13 cellular contexts compared by ENCODE assay signal in genomic region chr19:28489126-28489660, GRCh38.
"Had no signal": no experiment of that assay in that cellular context is flagged by ENCODE, and none has a peak within 500 bp of the region (broad histone marks: within the 10 kb centered on the region; RNA-seq: fewer than 3 reads in every experiment).

No MANE protein-coding gene starts in this region.

- DNase-seq: activated CD4-positive, alpha-beta T cell treated with anti-CD3 and anti-CD28 coated beads for 1 hour; activated CD4-positive, alpha-beta T cell treated with anti-CD3 and anti-CD28 coated beads, Interleukin-2, amount 50 U/mL, for 48 hours; activated naive CD4-positive, alpha-beta T cell treated with anti-CD3 and anti-CD28 coated beads for 36 hours; erythroblast; heart right ventricle; left lung; mucosa of descending colon; naive thymus-derived CD8-positive, alpha-beta T cell; nucleus accumbens; stimulated activated CD4-positive, alpha-beta T cell treated with anti-CD3 and anti-CD28 coated beads, Interleukin-4, amount 100 ng/mL, for 24 hours; stimulated activated naive CD4-positive, alpha-beta T cell had no signal

- H3K36me3 Mint-ChIP-seq: naive thymus-derived CD8-positive, alpha-beta T cell had no signal

- H3K4me3 Mint-ChIP-seq: activated naive CD4-positive, alpha-beta T cell treated with anti-CD3 and anti-CD28 coated beads for 36 hours; naive thymus-derived CD8-positive, alpha-beta T cell had no signal

- ATAC-seq: gastroesophageal sphincter; heart right ventricle; left lung; mucosa of descending colon; naive thymus-derived CD8-positive, alpha-beta T cell had no signal

- H3K27ac Mint-ChIP-seq: activated naive CD4-positive, alpha-beta T cell treated with anti-CD3 and anti-CD28 coated beads for 36 hours; activated T-helper 2 cell treated with anti-CD3 and anti-CD28 coated beads, Interferon-gamma antibody, Interleukin-2, Interleukin-4, amounts not matched to agents 10 μg/mL and 5 μg/mL and 100 μg/mL, durations not matched to agents 14 hours and 24 hours and 36 hours had no signal

- H3K9me3 Mint-ChIP-seq: activated naive CD4-positive, alpha-beta T cell treated with anti-CD3 and anti-CD28 coated beads for 36 hours; activated T-helper 2 cell treated with anti-CD3 and anti-CD28 coated beads, Interferon-gamma antibody, Interleukin-2, Interleukin-4, amounts not matched to agents 10 μg/mL and 5 μg/mL and 100 μg/mL, durations not matched to agents 14 hours and 24 hours and 36 hours had no signal
